Comparison of ENCODE assay signal across 1 cellular context in the genomic region with DNA sequence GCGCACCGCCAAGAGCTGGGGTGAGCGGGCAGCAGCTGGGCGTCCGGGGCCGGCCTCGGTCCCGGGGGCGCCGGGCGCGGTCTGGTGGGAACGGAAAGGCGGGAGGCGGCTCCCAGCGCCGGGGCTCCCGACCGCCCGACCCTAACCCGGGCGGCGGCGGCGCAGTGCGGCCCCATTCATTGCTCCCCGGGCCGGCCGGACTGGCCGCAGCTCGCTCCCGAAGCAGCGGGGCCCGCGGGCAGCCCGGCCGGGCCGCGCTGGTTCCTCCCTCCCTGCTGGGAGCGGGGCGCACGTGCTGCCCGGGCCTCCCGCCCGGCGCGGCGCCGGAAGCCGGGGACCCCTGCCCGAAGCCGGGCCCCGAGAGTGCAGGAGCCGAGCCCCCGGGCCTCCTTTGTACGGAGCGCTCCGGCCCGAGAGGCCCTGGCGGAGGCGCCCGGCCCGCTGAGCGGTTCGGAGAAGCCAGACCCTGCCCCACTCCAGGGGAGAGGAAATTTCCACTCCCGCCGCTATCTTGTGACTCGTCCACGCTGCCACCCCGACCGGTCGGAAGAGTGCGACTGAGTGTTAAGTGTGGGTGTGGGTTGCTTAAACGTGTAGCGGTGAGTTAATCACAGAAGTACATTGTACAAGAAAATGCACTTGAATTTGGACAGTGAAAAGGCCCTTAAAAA.
TF ChIP-seq lines count a peak whose summit lies in the region.

No MANE protein-coding gene starts in this region.

TF ChIP-seq in IMR-90, 13 proteins besides CTCF, POLR2A, EP300 and RAD21 (continued from another document):
- TF ChIP-seq, protein P1, sequence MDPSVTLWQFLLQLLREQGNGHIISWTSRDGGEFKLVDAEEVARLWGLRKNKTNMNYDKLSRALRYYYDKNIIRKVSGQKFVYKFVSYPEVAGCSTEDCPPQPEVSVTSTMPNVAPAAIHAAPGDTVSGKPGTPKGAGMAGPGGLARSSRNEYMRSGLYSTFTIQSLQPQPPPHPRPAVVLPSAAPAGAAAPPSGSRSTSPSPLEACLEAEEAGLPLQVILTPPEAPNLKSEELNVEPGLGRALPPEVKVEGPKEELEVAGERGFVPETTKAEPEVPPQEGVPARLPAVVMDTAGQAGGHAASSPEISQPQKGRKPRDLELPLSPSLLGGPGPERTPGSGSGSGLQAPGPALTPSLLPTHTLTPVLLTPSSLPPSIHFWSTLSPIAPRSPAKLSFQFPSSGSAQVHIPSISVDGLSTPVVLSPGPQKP (IDR thresholded peaks at IDR 0.05; ENCODE audit: borderline replicate concordance, low read depth, low read length): no peak
- TF ChIP-seq MAFK (IDR thresholded peaks at IDR 0.05; ENCODE audit: low read depth, low read length) (no peak), BHLHE40 (IDR thresholded peaks at IDR 0.05; ENCODE audit: low read depth, low read length) (peak; percentile 46; the same call in 1 of the 2 replicates), CHD1 (IDR thresholded peaks at IDR 0.05; ENCODE audit: low read depth, low read length) (0 out of 2 replicates have a peak, but pooled peaks have one; percentile 27)
